In the genomic region with DNA sequence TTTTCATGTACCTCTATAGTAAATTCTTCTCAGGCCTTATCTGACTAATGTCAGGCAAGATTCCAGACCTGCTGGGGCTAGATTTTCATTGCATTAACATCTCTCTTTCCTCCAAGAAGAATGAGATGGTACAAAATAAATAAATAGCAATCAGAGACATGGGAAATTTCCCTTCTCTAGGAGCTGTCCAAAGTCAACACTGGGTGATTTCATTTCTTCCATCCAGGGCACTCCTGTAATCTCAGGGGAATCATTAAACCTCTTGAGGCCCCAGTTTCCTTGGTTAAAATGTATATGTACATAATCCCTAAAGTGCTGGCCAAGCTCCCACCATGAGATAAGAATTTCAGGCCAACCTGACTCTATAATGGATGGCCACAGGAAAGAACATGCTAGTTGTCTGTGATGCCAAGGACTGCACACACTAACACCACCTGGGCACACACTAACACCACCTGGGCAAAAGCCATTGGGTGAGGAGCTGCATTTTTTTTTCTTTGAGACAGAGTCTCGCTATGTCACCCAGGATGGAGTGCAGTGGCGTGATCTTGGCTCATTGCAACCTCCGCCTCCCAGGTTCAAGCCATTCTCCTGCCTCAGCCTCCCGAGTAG, we compare ENCODE assay signal across 24 cellular contexts. TPM values are rescaled to one million over a fixed set of nuclear protein-coding genes. Genes with fewer than 3 reads are reported as not detected.
DNase-seq lines count a peak whose midpoint lies in the region; TF ChIP-seq lines count a peak whose summit lies in the region.
"Had no signal": no experiment of that assay in that cellular context is flagged by ENCODE, and none has a peak within 500 bp of the region (broad histone marks: within the 10 kb centered on the region; RNA-seq: fewer than 3 reads in every experiment).

No MANE protein-coding gene starts in this region.

- DNase-seq in DMS153 treated with DMSO at 0.1 percent for 48 hours (lab: John Stamatoyannopoulos, UW; ENCODE audit: unreplicated experiment), result peak; percentile 14
- peak; percentile 14 for DNase-seq in adipocyte (ENCODE audit: low read depth)
- DNase-seq in activated T-cell treated with anti-CD3 and anti-CD28 coated beads, Interleukin-2, amount 50 U/mL, for 24 hours, result no peak
- no peak for DNase-seq in uterus
- DNase-seq in colonic mucosa, result no peak
- DNase-seq in D341Med (ENCODE audit: low spot score), result no peak
- DNase-seq: activated CD8-positive, alpha-beta memory T cell treated with anti-CD3 and anti-CD28 coated beads for 24 hours; activated naive CD4-positive, alpha-beta T cell treated with anti-CD3 and anti-CD28 coated beads, Interleukin-2, amount 50 U/mL, for 16 hours; activated T-cell treated with anti-CD3 and anti-CD28 coated beads, Interleukin-2, amount 50 U/mL, for 4 hours; KBM-7; mesenchymal stem cell; naive B cell; NCI-H187; NCI-H774; nucleus accumbens; SHP77 treated with DMSO at 0.1 percent for 48 hours; stimulated activated CD4-positive, alpha-beta T cell treated with anti-CD3 and anti-CD28 coated beads, Interleukin-2, amount 100 ng/mL, for 48 hours; stimulated activated naive B cell treated with anti-CD40 and anti-IgM and Interleukin-4, amounts not matched to agents 10 μg/mL and 1 μg/mL and 100 μg/mL, for 72 hours had no signal

- POLR2A ChIA-PET in HEK293 (lab: Yijun Ruan, JAX), result interaction anchor here (0.8 kb wide), 1 partner anchor 18 kb away, joined by 5 read pairs; no protein-coding TSS in a partner anchor

- peak overlapping the region; percentile 70 for H3K27ac ChIP-seq in HEK293 (ENCODE audit: extremely low read depth, low read depth, low read length)
- no peak overlapping the region for H3K27ac ChIP-seq in liver (ENCODE audit: low read depth in 1 of 2, low read length in 2 of 2)
- no peak overlapping the region for H3K27ac ChIP-seq in uterus
- no peak overlapping the region for H3K27ac ChIP-seq in colonic mucosa
- H3K27ac ChIP-seq: esophagus muscularis mucosa had no signal

- no peaks in the 10 kb centered on the region for H3K9me3 ChIP-seq in HEK293 (ENCODE audit: control insufficient read depth, insufficient read depth, low read depth, low read length)
- no peaks in the 10 kb centered on the region for H3K9me3 ChIP-seq in adipocyte (ENCODE audit: control insufficient read depth, low read length)
- H3K9me3 ChIP-seq in liver (ENCODE audit: control insufficient read depth in 4 of 4, low read length in 3 of 4), result no peaks in the 10 kb centered on the region
- no peaks in the 10 kb centered on the region for H3K9me3 ChIP-seq in uterus
- no peaks in the 10 kb centered on the region for H3K9me3 ChIP-seq in colonic mucosa
- H3K9me3 ChIP-seq: esophagus muscularis mucosa had no signal

- H3K4me1 Mint-ChIP-seq in activated T-cell treated with anti-CD3 and anti-CD28 coated beads, Interleukin-2, amount 50 U/mL, for 24 hours (ENCODE audit: low read depth), result no peaks in the 10 kb centered on the region
- H3K4me1 Mint-ChIP-seq: naive B cell; stimulated activated naive B cell treated with anti-CD40 and anti-IgM and Interleukin-4, amounts not matched to agents 10 μg/mL and 1 μg/mL and 100 μg/mL, for 72 hours had no signal

- no peak overlapping the region for H3K4me3 ChIP-seq in HEK293 (ENCODE audit: low read depth, low read length)
- no peak overlapping the region for H3K4me3 ChIP-seq in adipocyte (ENCODE audit: low read length)
- no peak overlapping the region for H3K4me3 ChIP-seq in liver (ENCODE audit: low read depth in 1 of 3, low read length in 3 of 3)
- H3K4me3 ChIP-seq in uterus, result no peak overlapping the region
- no peak overlapping the region for H3K4me3 ChIP-seq in colonic mucosa
- H3K4me3 ChIP-seq: esophagus muscularis mucosa, smooth muscle cell had no signal

- CTCF ChIA-PET in HEK293 (lab: Yijun Ruan, JAX), result interaction anchor here (0.5 to 4.4 kb wide), 7 partner anchors 11 to 844 kb away, joined by 3 to 39 read pairs (median 6); no protein-coding TSS in a partner anchor

- peaks cover 40% of the 10 kb centered on the region for H3K27me3 ChIP-seq in adipocyte (replicated peaks; ENCODE audit: control insufficient read depth, insufficient read depth, low read length)
- H3K27me3 ChIP-seq in liver (ENCODE audit: control insufficient read depth in 4 of 4, insufficient read depth in 4 of 4, low read length in 3 of 4), result no peaks in the 10 kb centered on the region
- H3K27me3 ChIP-seq in uterus, result no peaks in the 10 kb centered on the region
- H3K27me3 ChIP-seq in colonic mucosa, result no peaks in the 10 kb centered on the region

- no peaks in the 10 kb centered on the region for H3K36me3 ChIP-seq in HEK293 (ENCODE audit: control insufficient read depth in 2 of 2, insufficient read depth in 1 of 2, low read length in 2 of 2)
- no peaks in the 10 kb centered on the region for H3K36me3 ChIP-seq in adipocyte (ENCODE audit: control insufficient read depth, insufficient read depth, low read length, severe bottlenecking)
- H3K36me3 ChIP-seq in liver (ENCODE audit: control insufficient read depth in 4 of 4, insufficient read depth in 3 of 4, low read depth in 1 of 4, low read length in 3 of 4), result no peaks in the 10 kb centered on the region
- no peaks in the 10 kb centered on the region for H3K36me3 ChIP-seq in uterus
- no peaks in the 10 kb centered on the region for H3K36me3 ChIP-seq in colonic mucosa
- H3K36me3 ChIP-seq: esophagus muscularis mucosa had no signal

- peaks cover 19% of the 10 kb centered on the region for H3K4me1 ChIP-seq in HEK293 (ENCODE audit: control insufficient read depth, insufficient read depth, low read length)
- H3K4me1 ChIP-seq in adipocyte (ENCODE audit: control insufficient read depth, insufficient read depth, low read length), result no peaks in the 10 kb centered on the region
- H3K4me1 ChIP-seq in liver (ENCODE audit: control insufficient read depth in 4 of 4, insufficient read depth in 4 of 4, low read length in 3 of 4), result no peaks in the 10 kb centered on the region
- H3K4me1 ChIP-seq in uterus, result no peaks in the 10 kb centered on the region
- no peaks in the 10 kb centered on the region for H3K4me1 ChIP-seq in colonic mucosa
- H3K4me1 ChIP-seq: esophagus muscularis mucosa had no signal

- H3K9me3 Mint-ChIP-seq in activated T-cell treated with anti-CD3 and anti-CD28 coated beads, Interleukin-2, amount 50 U/mL, for 24 hours, result no peaks in the 10 kb centered on the region
- H3K9me3 Mint-ChIP-seq: activated T-cell treated with anti-CD3 and anti-CD28 coated beads, Interleukin-2, amount 50 U/mL, for 4 hours; naive B cell; stimulated activated naive B cell treated with anti-CD40 and anti-IgM and Interleukin-4, amounts not matched to agents 10 μg/mL and 1 μg/mL and 100 μg/mL, for 72 hours had no signal

- WGBS in liver, result 97% methylated on average over 4 of the region's 4 CpGs

- no peaks in the 10 kb centered on the region for H3K36me3 Mint-ChIP-seq in activated T-cell treated with anti-CD3 and anti-CD28 coated beads, Interleukin-2, amount 50 U/mL, for 24 hours (ENCODE audit: low read depth)
- H3K36me3 Mint-ChIP-seq: naive B cell; stimulated activated naive B cell treated with anti-CD40 and anti-IgM and Interleukin-4, amounts not matched to agents 10 μg/mL and 1 μg/mL and 100 μg/mL, for 72 hours had no signal

- no peak overlapping the region for H3K27ac Mint-ChIP-seq in activated T-cell treated with anti-CD3 and anti-CD28 coated beads, Interleukin-2, amount 50 U/mL, for 24 hours
- H3K27ac Mint-ChIP-seq: stimulated activated naive B cell treated with anti-CD40 and anti-IgM and Interleukin-4, amounts not matched to agents 10 μg/mL and 1 μg/mL and 100 μg/mL, for 72 hours had no signal

- peaks cover 27% of the 10 kb centered on the region for H3K27me3 Mint-ChIP-seq in activated T-cell treated with anti-CD3 and anti-CD28 coated beads, Interleukin-2, amount 50 U/mL, for 24 hours

- no peak for TF ChIP-seq POLR2A in uterus (IDR thresholded peaks at IDR 0.05)

- TF ChIP-seq RAD21 in liver (IDR thresholded peaks at IDR 0.05), result no peak

- TF ChIP-seq CTCF in HEK293 (tag by site-specific recombination; IDR thresholded peaks at IDR 0.05) (no peak), liver (IDR thresholded peaks at IDR 0.05; ENCODE audit: low read depth, low read length, missing input control) (no peak), uterus (IDR thresholded peaks at IDR 0.05) (no peak), colonic mucosa (IDR thresholded peaks at IDR 0.05) (no peak)

- H3K4me3 Mint-ChIP-seq in activated T-cell treated with anti-CD3 and anti-CD28 coated beads, Interleukin-2, amount 50 U/mL, for 24 hours, result no peak overlapping the region
- H3K4me3 Mint-ChIP-seq: activated T-cell treated with anti-CD3 and anti-CD28 coated beads, Interleukin-2, amount 50 U/mL, for 4 hours; naive B cell; stimulated activated naive B cell treated with anti-CD40 and anti-IgM and Interleukin-4, amounts not matched to agents 10 μg/mL and 1 μg/mL and 100 μg/mL, for 72 hours had no signal

- intact Hi-C loops in uterus (cut with DNase I; ENCODE audit: low total_unique reads) (no loop called here), colonic mucosa (cut with DNase I) (no loop called here)

- H3K9ac ChIP-seq in adipocyte (ENCODE audit: low read length) (no peak overlapping the region), liver (ENCODE audit: low read depth in 1 of 2, low read length in 2 of 2) (no peak overlapping the region), colonic mucosa (ENCODE audit: low read depth in 2 of 2, low read length in 2 of 2) (no peak overlapping the region)

TF ChIP-seq in liver, 16 proteins besides CTCF, POLR2A, EP300 and RAD21 (continues in another document):
- no peak for TF ChIP-seq ZBTB33 (IDR thresholded peaks at IDR 0.05)

RNA-seq across cellular contexts. Expression of gene IL17F, which starts 0.9 kb away (rescaled TPM):
- total RNA-seq in liver, result not detected
- not detected for polyA plus RNA-seq in liver
- not detected for total RNA-seq in uterus
- under 1 TPM in 1 of 2 donors, not detected in 1; 0.32 TPM for total RNA-seq in colonic mucosa
- total RNA-seq: astrocyte, esophagus muscularis mucosa, kidney epithelial cell, smooth muscle cell had no signal
- polyA plus RNA-seq: smooth muscle cell had no signal

RNA-seq across cellular contexts. Expression of gene MCM3, which starts 41.2 kb away (rescaled TPM):
- total RNA-seq in liver (10 to 100 TPM; 12.7 to 60.8 TPM), uterus (100 to 1,000 TPM in 1 of 4 donors, 10 to 100 TPM in 3; 21.8 to 120 (median 64.7) TPM), colonic mucosa (100 to 1,000 TPM in 1 of 2 donors, 10 to 100 TPM in 1; 28.9 to 117 TPM)
- 10 to 100 TPM in 1 of 2 donors, 1 to 10 TPM in 1; 7.4 to 11.9 TPM for polyA plus RNA-seq in liver

RNA-seq across cellular contexts. Expression of gene IL17A, which starts 57.2 kb away (rescaled TPM):
- total RNA-seq in liver (not detected), uterus (under 1 TPM in 1 of 4 donors, not detected in 3; 0.40 TPM), colonic mucosa (not detected)
- polyA plus RNA-seq in liver, result not detected
- total RNA-seq: astrocyte, esophagus muscularis mucosa, kidney epithelial cell, smooth muscle cell had no signal
- polyA plus RNA-seq: smooth muscle cell had no signal

Comparison
In these comparisons a context has a peak if more than half of its experiments do, and no peak if none do; other contexts are left out.
1. DNase-seq: peak in DMS153 treated with DMSO at 0.1 percent for 48 hours (single experiment) and adipocyte (single experiment); none in activated T-cell treated with anti-CD3 and anti-CD28 coated beads, Interleukin-2, amount 50 U/mL, for 24 hours (single experiment), uterus (0 of 2), colonic mucosa (single experiment) and D341Med (single experiment).